In the genomic region with DNA sequence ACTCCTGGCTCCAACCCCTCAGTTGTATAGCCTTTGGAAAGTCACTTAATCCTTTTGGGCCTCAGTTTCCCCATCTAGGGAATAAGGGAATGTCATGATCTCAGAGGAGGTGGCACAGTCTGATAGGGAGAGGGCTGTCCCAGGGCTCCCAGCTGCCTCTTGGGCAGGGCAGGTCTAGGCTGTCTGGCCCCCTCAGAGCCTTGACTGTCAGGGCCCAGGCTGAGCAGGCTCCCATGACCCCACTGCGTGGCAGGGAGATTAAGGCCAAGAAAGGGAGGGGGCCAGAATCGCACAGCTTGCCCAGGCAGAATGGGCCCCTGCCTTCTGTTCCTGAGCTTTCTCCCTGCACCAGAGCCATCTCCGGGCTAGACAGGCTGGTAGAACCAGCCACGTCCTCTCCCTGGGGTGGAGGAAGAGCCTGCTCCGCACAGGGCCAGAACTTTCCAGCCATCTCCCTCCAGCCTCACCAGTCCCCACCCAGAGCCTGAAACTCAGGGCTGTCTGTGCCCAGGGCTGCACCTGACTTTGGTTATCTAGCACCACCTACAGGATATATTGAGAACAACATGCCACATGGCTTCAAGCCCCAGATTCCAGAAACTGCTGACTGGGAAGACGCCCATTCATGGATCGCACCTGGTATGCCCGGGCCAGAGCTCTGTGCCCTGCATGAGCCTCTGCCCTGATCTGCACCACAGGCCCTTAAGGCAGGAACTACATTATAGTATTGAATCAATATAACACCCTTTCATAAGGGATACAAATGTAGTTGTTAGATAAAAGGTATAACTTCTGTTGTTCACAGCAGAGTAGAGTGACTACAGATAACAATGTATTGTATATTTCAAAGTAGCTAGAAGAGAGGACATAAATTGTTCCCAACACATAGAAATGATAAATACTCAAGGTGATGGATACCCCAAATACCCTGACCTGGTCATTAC, we compare ENCODE assay signal across 8 cellular contexts. TPM values are rescaled to one million over a fixed set of nuclear protein-coding genes. Genes with fewer than 3 reads are reported as not detected.
DNase-seq lines count a peak whose midpoint lies in the region; ATAC-seq and TF ChIP-seq lines count a peak whose summit lies in the region.

No MANE protein-coding gene starts in this region.

- peak in 1 of 3 donors; percentile 39 for TF ChIP-seq CTCF in lower leg skin (IDR thresholded peaks at IDR 0.05)

- 6 to 23% methylated on average over 8 of the region's 8 CpGs for WGBS in lower leg skin, 2 donors

- DNase-seq in GM03348 (ENCODE audit: low spot score) (peak; percentile 92), HT-29 (ENCODE audit: low spot score) (peak; percentile 97), NCI-H774 (lab: John Stamatoyannopoulos, UW) (peak; percentile 93), ecto neural progenitor cell (ENCODE audit: low spot score) (peak; percentile 75), lower leg skin (ENCODE audit: low spot score in 2 of 2) (peak; percentile 77 to 92)
- peak; percentile 33 to 71 for DNase-seq in activated CD4-positive, alpha-beta T cell treated with anti-CD3 and anti-CD28 coated beads, Interleukin-2, amount 50 U/mL, for 24 hours (ENCODE audit: low read depth in 1 of 2, low spot score in 1 of 2)
- DNase-seq in stimulated activated CD8-positive, alpha-beta memory T cell treated with anti-CD3 and anti-CD28 coated beads, Interleukin-12 subunit alpha, Interleukin-12 subunit beta, amount 100 ng/mL, for 4 hours (ENCODE audit: low read depth): peak; percentile 27

- no peak overlapping the region for H3K4me3 ChIP-seq in lower leg skin (ENCODE audit: low read depth, poor library complexity, severe bottlenecking)

- TF ChIP-seq POLR2A in lower leg skin (IDR thresholded peaks at IDR 0.05): no peak

- intact Hi-C loops in lower leg skin (cut with DNase I; ENCODE audit: low total_unique reads): loop anchor here (5.0 kb wide), 1 partner anchor 93 kb away; no protein-coding TSS in a partner anchor

- no peak for ATAC-seq in HG03159 (IDR thresholded peaks at IDR 0.05; ENCODE audit: unreplicated experiment)

RNA-seq across cellular contexts. Expression of gene NAIF1, which starts 32.0 kb away (rescaled TPM):
- total RNA-seq in HT-29 (2014; rRNA removed; shearing (Covaris generic)): 17.3 and 17.9 TPM in 2 replicates
- total RNA-seq in lower leg skin: 10 to 100 TPM in 1 of 4 donors, 1 to 10 TPM in 3; 8.6 to 10.8 (median 9.6) TPM

RNA-seq across cellular contexts. Expression of gene SLC25A25, which starts 32.9 kb away (rescaled TPM):
- 88.1 and 94.8 TPM in 2 replicates for total RNA-seq in HT-29 (2014; rRNA removed; shearing (Covaris generic))
- 10 to 100 TPM; 26.4 to 40.3 (median 32.0) TPM for total RNA-seq in lower leg skin

RNA-seq across cellular contexts. Expression of gene EEIG1, which starts 54.3 kb away (rescaled TPM):
- total RNA-seq in HT-29 (2014; rRNA removed; shearing (Covaris generic)): 36.0 and 45.3 TPM in 2 replicates
- 10 to 100 TPM; 33.0 to 81.3 (median 48.9) TPM for total RNA-seq in lower leg skin

Comparison
In these comparisons a context has a peak if more than half of its experiments do, and no peak if none do; other contexts are left out.
1. DNase-seq: peak in every context shown above with its lines; median percentile 97 in HT-29; 93 in NCI-H774; 92 in GM03348; 84 in lower leg skin; 75 in ecto neural progenitor cell; 52 in activated CD4-positive, alpha-beta T cell treated with anti-CD3 and anti-CD28 coated beads, Interleukin-2, amount 50 U/mL, for 24 hours; 27 in stimulated activated CD8-positive, alpha-beta memory T cell treated with anti-CD3 and anti-CD28 coated beads, Interleukin-12 subunit alpha, Interleukin-12 subunit beta, amount 100 ng/mL, for 4 hours.